ENCODE assay signal across 1 cellular context in the genomic region with DNA sequence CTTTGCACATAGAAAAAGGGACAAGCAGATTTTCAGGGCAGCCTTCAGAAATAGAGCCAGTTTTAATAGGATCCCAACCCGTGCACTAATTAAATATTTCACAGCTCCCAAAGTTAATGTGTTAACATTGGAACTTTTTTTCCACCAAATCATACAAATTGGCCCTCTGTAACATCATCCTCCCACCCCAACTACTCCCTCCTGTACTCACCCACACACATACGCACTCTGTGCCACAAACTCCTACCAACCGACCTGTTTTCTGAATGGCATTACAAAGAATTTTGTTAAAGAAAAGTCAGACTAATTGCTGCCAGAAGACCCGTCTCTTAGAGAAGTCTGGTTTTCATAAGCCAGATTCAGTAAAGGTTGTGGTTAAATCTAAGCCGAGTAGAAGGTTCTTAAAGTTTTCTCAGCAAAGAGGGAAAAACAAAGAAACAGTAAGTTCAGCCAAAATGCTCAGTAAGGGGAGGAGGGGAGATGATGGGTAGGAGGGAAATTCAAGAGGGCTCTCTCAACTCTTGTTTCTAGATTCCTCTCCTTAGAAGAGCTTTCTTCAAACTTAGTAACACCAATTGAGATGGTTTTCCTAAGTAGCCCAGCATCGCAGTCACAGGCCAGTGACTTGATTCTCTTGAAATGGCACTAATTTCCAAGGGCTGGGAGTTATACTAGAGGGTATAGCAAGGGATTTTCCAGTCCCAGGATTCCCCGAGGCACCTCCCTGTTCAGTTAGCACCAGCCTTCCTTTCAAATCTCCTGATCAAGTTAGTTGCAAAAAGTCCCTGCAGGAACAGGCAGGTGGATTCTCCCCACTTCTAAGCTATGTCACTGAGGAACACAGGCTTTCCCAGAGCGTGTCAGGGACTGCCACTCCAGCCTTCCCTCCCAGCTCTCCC.
TF ChIP-seq lines count a peak whose summit lies in the region.

No MANE protein-coding gene starts in this region.

TF ChIP-seq in HepG2, 621 proteins besides CTCF, POLR2A, EP300 and RAD21 (continued from another document):
- TF ChIP-seq, protein P1, sequence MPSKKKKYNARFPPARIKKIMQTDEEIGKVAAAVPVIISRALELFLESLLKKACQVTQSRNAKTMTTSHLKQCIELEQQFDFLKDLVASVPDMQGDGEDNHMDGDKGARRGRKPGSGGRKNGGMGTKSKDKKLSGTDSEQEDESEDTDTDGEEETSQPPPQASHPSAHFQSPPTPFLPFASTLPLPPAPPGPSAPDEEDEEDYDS (CRISPR knock-in tag; IDR thresholded peaks at IDR 0.05), result no peak
- TF ChIP-seq, protein P2, sequence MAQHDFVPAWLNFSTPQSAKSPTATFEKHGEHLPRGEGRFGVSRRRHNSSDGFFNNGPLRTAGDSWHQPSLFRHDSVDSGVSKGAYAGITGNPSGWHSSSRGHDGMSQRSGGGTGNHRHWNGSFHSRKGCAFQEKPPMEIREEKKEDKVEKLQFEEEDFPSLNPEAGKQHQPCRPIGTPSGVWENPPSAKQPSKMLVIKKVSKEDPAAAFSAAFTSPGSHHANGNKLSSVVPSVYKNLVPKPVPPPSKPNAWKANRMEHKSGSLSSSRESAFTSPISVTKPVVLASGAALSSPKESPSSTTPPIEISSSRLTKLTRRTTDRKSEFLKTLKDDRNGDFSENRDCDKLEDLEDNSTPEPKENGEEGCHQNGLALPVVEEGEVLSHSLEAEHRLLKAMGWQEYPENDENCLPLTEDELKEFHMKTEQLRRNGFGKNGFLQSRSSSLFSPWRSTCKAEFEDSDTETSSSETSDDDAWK (CRISPR knock-in tag; IDR thresholded peaks at IDR 0.05), result no peak
- TF ChIP-seq, protein P3, sequence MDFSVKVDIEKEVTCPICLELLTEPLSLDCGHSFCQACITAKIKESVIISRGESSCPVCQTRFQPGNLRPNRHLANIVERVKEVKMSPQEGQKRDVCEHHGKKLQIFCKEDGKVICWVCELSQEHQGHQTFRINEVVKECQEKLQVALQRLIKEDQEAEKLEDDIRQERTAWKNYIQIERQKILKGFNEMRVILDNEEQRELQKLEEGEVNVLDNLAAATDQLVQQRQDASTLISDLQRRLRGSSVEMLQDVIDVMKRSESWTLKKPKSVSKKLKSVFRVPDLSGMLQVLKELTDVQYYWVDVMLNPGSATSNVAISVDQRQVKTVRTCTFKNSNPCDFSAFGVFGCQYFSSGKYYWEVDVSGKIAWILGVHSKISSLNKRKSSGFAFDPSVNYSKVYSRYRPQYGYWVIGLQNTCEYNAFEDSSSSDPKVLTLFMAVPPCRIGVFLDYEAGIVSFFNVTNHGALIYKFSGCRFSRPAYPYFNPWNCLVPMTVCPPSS (IDR thresholded peaks at IDR 0.05), result no peak
- TF ChIP-seq AGO2 (optimal IDR thresholded peaks at IDR 0.05; ENCODE audit: low read depth, low read length), result no peak
- TF ChIP-seq ZNF329 (CRISPR knock-in tag; IDR thresholded peaks at IDR 0.05; ENCODE audit: low read depth), result no peak
- TF ChIP-seq ZNF337 (CRISPR knock-in tag; IDR thresholded peaks at IDR 0.05; ENCODE audit: borderline replicate concordance, low read depth), result no peak
